In genomic region chr6:149271348-149272340, GRCh38 we compare ENCODE assay signal across 8 cellular contexts. TPM values are rescaled to one million over a fixed set of nuclear protein-coding genes. Genes with fewer than 3 reads are reported as not detected.
DNase-seq lines count a peak whose midpoint lies in the region; ATAC-seq and TF ChIP-seq lines count a peak whose summit lies in the region.

No MANE protein-coding gene starts in this region.

- H3K4me3 Mint-ChIP-seq in T-helper 17 cell: peak overlapping the region; percentile 69

- no peaks in the 10 kb centered on the region for H3K27me3 Mint-ChIP-seq in T-helper 17 cell

- no CpG with 5 or more reads among the region's 8 CpGs for WGBS in neuronal stem cell (ENCODE audit: extremely low coverage in 2 of 2, insufficient read length in 2 of 2, insufficient replicate concordance in 1 of 2), 2 donors

- H3K18ac ChIP-seq in neuronal stem cell (ENCODE audit: low read length): no peak overlapping the region

- H3K4ac ChIP-seq in neuronal stem cell (ENCODE audit: low read length): no peak overlapping the region

- H2BK15ac ChIP-seq in neuronal stem cell (ENCODE audit: low read length): no peak overlapping the region

- H3K4me1 ChIP-seq in breast epithelium (no peaks in the 10 kb centered on the region), neuronal stem cell (ENCODE audit: control insufficient read depth in 2 of 2, insufficient read depth in 1 of 2, low read depth in 1 of 2, low read length in 2 of 2) (peaks cover 0 to 2% of the 10 kb centered on the region in 2 donors)

- DNase-seq in T-helper 17 cell (peak in 1 of 3 donors; percentile 13), cerebellar cortex (ENCODE audit: low spot score) (no peak), breast epithelium (ENCODE audit: low spot score in 2 of 2) (no peak), neuronal stem cell (ENCODE audit: low spot score) (no peak)
- peak; percentile 18 for DNase-seq in central memory CD4-positive, alpha-beta T cell
- DNase-seq in stimulated activated CD8-positive, alpha-beta memory T cell treated with anti-CD3 and anti-CD28 coated beads, Interleukin-15, amount 100 ng/mL, for 1 hour (ENCODE audit: low read depth): peak; percentile 49

- no peak overlapping the region for H3K4me2 ChIP-seq in neuronal stem cell (ENCODE audit: insufficient read depth, low read length, poor library complexity, severe bottlenecking)

- H3K27ac Mint-ChIP-seq in T-helper 17 cell: peak overlapping the region; percentile 81

- H3K4me3 ChIP-seq in breast epithelium (no peak overlapping the region), neuronal stem cell (ENCODE audit: low read length in 2 of 2) (no peak overlapping the region)

- no peaks in the 10 kb centered on the region for H3K79me1 ChIP-seq in neuronal stem cell (ENCODE audit: low read depth, low read length)

- H2BK5ac ChIP-seq in neuronal stem cell (ENCODE audit: low read length): no peak overlapping the region

- no peak overlapping the region for H3K27ac ChIP-seq in breast epithelium
- no peak overlapping the region for H3K27ac ChIP-seq in neuronal stem cell (replicated peaks; ENCODE audit: low read length)

- H3K27me3 ChIP-seq in breast epithelium (no peaks in the 10 kb centered on the region), neuronal stem cell (ENCODE audit: control insufficient read depth in 3 of 3, insufficient read depth in 3 of 3, low read depth in 1 of 3, low read length in 3 of 3) (peaks cover 0 to 3% (median 0%) of the 10 kb centered on the region in 3 experiments)

- H3K4me1 Mint-ChIP-seq in T-helper 17 cell: peaks cover 27% of the 10 kb centered on the region

- no peak overlapping the region for H3K9ac ChIP-seq in neuronal stem cell (ENCODE audit: low read depth, low read length, poor library complexity)

- ATAC-seq in GM18502 (IDR thresholded peaks at IDR 0.05; ENCODE audit: poor library complexity, unreplicated experiment): peak; percentile 70
- ATAC-seq in HG02759 (IDR thresholded peaks at IDR 0.05; ENCODE audit: unreplicated experiment): peak; percentile 65
- ATAC-seq in T-helper 17 cell: peak; percentile 76

- H3K36me3 ChIP-seq in breast epithelium (no peaks in the 10 kb centered on the region), neuronal stem cell (replicated peaks in 1 of 2; ENCODE audit: control insufficient read depth in 2 of 2, insufficient read depth in 2 of 2, low read length in 2 of 2) (no peaks in the 10 kb centered on the region)

- no peak overlapping the region for H3K23ac ChIP-seq in neuronal stem cell (ENCODE audit: low read depth, low read length, poor library complexity)

- no peak for TF ChIP-seq CTCF in breast epithelium (IDR thresholded peaks at IDR 0.05)

- H2AFZ ChIP-seq in neuronal stem cell (ENCODE audit: low read length): no peak overlapping the region

- H4K91ac ChIP-seq in neuronal stem cell (ENCODE audit: low read depth, low read length, poor library complexity): no peak overlapping the region

- no peak overlapping the region for H3K14ac ChIP-seq in neuronal stem cell (ENCODE audit: low read length)

- H4K8ac ChIP-seq in neuronal stem cell (ENCODE audit: low read depth, low read length): no peak overlapping the region

- H3K9me3 ChIP-seq in T-helper 17 cell (ENCODE audit: control insufficient read depth, low read length, poor library complexity, severe bottlenecking) (no peaks in the 10 kb centered on the region), breast epithelium (no peaks in the 10 kb centered on the region), neuronal stem cell (replicated peaks in 1 of 2; ENCODE audit: control insufficient read depth in 2 of 2, insufficient read depth in 1 of 2, low read depth in 1 of 2, low read length in 2 of 2) (peaks cover 0 to 2% of the 10 kb centered on the region in 2 donors)

- H2BK120ac ChIP-seq in neuronal stem cell (ENCODE audit: low read depth, low read length): no peak overlapping the region

- TF ChIP-seq POLR2A in breast epithelium (IDR thresholded peaks at IDR 0.05): no peak

- H3K36me3 Mint-ChIP-seq in T-helper 17 cell (ENCODE audit: low read depth): no peaks in the 10 kb centered on the region

- intact Hi-C loops in breast epithelium (cut with DNase I; ENCODE audit: low total_unique reads): no loop called here

- H2BK12ac ChIP-seq in neuronal stem cell (ENCODE audit: low read length): no peak overlapping the region

- H2AK5ac ChIP-seq in neuronal stem cell (ENCODE audit: low read depth, low read length): no peak overlapping the region

RNA-seq across cellular contexts. Expression of gene TAB2, which starts 45.9 kb away (rescaled TPM):
- 100 to 1,000 TPM; 192 to 199 TPM for total RNA-seq in T-helper 17 cell
- 10 to 100 TPM; 63.3 to 91.0 (median 75.8) TPM for total RNA-seq in breast epithelium
- polyA plus RNA-seq in neuronal stem cell (2013, experiment 1 of 2): 76.2 TPM
- 77.1 TPM for polyA plus RNA-seq in neuronal stem cell (2013, experiment 2 of 2)

Comparison
In these comparisons a context has a peak if more than half of its experiments do, and no peak if none do; other contexts are left out.
1. DNase-seq: peak in central memory CD4-positive, alpha-beta T cell (single experiment) and stimulated activated CD8-positive, alpha-beta memory T cell treated with anti-CD3 and anti-CD28 coated beads, Interleukin-15, amount 100 ng/mL, for 1 hour (single experiment); none in cerebellar cortex (single experiment), breast epithelium (0 of 2) and neuronal stem cell (single experiment).
2. Peak in every context shown above with its lines, with median percentiles within 50 percentile points of each other: ATAC-seq.